7 cellular contexts compared by ENCODE assay signal in genomic region chr7:75639071-75639892, GRCh38.
DNase-seq lines count a peak whose midpoint lies in the region; ATAC-seq and TF ChIP-seq lines count a peak whose summit lies in the region.

No MANE protein-coding gene starts in this region.

- H3K9ac ChIP-seq in mucosa of stomach (ENCODE audit: low read length), result peak overlapping the region; percentile 55

- H3K9me3 ChIP-seq in mucosa of stomach (ENCODE audit: control insufficient read depth, low read length) (peaks cover 6% of the 10 kb centered on the region), thoracic aorta (no peaks in the 10 kb centered on the region)

- ATAC-seq in esophagus mucosa (peak; percentile 47), thoracic aorta (ENCODE audit: insufficient number of reproducible peaks, low FRiP score, low read depth) (no peak), GM21737 (IDR thresholded peaks at IDR 0.05; ENCODE audit: unreplicated experiment) (no peak)

- no peak for TF ChIP-seq CTCF in GM12864 (IDR thresholded peaks at IDR 0.05; ENCODE audit: low read depth, low read length, missing control alignments)
- TF ChIP-seq CTCF in thoracic aorta (IDR thresholded peaks at IDR 0.05), result no peak

- DNase-seq in GM12864 (ENCODE audit: low read depth), result no peak
- DNase-seq in NCI-H1930 (lab: John Stamatoyannopoulos, UW), result peak; percentile 47 to 82
- peak; percentile 8 for DNase-seq in activated T-cell treated with anti-CD3 and anti-CD28 coated beads for 24 hours (ENCODE audit: low read depth)
- DNase-seq in thoracic aorta (ENCODE audit: low spot score), result no peak

- H3K4me3 ChIP-seq in GM12864 (ENCODE audit: low read depth, low read length) (peak overlapping the region; percentile 58), mucosa of stomach (ENCODE audit: low read length) (peak overlapping the region; percentile 36), thoracic aorta (peak overlapping the region; percentile 73)

- H3K27ac ChIP-seq in thoracic aorta, result peak overlapping the region; percentile 67 to 76

- H3K27me3 ChIP-seq in mucosa of stomach (ENCODE audit: control insufficient read depth, insufficient read depth, low read length) (peaks cover 4% of the 10 kb centered on the region), thoracic aorta (replicated peaks; ENCODE audit: insufficient read depth) (no peaks in the 10 kb centered on the region)

- H3K4me1 ChIP-seq in mucosa of stomach (ENCODE audit: control insufficient read depth, insufficient read depth, low read length) (peaks cover 16% of the 10 kb centered on the region), thoracic aorta (ENCODE audit: control insufficient read depth in 1 of 2, low read depth in 2 of 2) (peaks cover 19 to 40% of the 10 kb centered on the region in 2 donors)

- H3K36me3 ChIP-seq in mucosa of stomach (ENCODE audit: control insufficient read depth, insufficient read depth, low read length), result no peaks in the 10 kb centered on the region
- H3K36me3 ChIP-seq in thoracic aorta, result no peaks in the 10 kb centered on the region

Comparison
In these comparisons a context has a peak if more than half of its experiments do, and no peak if none do; other contexts are left out.
1. DNase-seq: peak in NCI-H1930 (2 of 2) and activated T-cell treated with anti-CD3 and anti-CD28 coated beads for 24 hours (single experiment); none in GM12864 (single experiment) and thoracic aorta (single experiment).
2. Peak in every context shown above with its lines, with median percentiles within 50 percentile points of each other: H3K4me3 ChIP-seq.